8 cellular contexts compared by ENCODE assay signal in the genomic region with DNA sequence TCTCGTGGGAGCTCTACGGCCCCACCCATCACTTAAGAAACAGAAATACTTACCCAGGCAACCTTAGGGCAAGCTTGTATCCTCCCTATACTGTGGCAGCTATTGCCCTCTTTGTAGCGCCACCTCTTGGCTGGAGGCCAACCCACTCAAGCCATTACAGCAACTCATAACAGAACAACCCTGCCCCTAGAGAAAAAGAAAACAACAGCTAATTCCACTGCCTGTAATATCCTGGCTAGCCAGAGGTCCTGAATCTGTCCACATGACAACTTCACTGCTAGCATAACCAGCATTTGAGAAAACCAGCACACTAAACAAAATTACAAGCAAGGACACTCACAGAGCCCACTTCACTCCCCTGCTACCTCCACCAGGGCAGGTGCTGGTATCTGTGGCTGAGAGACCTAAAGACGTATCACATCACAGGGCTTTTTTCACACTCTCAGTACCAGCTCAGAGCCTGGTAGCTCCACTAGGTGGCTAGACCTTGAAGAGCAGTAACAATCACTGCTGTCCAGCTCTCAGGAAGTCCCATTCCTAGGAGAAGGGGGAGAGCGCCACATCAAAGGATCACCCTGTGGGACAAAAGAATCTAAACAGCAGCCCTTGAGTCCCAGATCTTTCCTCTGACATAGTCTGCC. TPM values are rescaled to one million over a fixed set of nuclear protein-coding genes. Genes with fewer than 3 reads are reported as not detected.
DNase-seq lines count a peak whose midpoint lies in the region; ATAC-seq, FAIRE-seq and TF ChIP-seq lines count a peak whose summit lies in the region.

No MANE protein-coding gene starts in this region.

- no peak overlapping the region for H3K18ac ChIP-seq in H1 (ENCODE audit: extremely low read depth, low read length)

- H3K9me3 ChIP-seq in H1 (ENCODE audit: insufficient read depth in 2 of 2, low read depth in 1 of 2, low read length in 1 of 2) = 0 out of 4 replicates have a peak, but pooled peaks cover 0 to 2% of the 10 kb centered on the region in 2 experiments
- no peaks in the 10 kb centered on the region for H3K9me3 ChIP-seq in small intestine (ENCODE audit: control insufficient read depth, low read depth)

- no peak overlapping the region for H4K5ac ChIP-seq in H1 (ENCODE audit: insufficient read length, low read depth, low read length)

- no peak overlapping the region for H3K23ac ChIP-seq in H1 (ENCODE audit: insufficient read length)

- no peak for TF ChIP-seq EP300 in H1 (IDR thresholded peaks at IDR 0.05; ENCODE audit: borderline replicate concordance in 1 of 2, low read depth in 2 of 2, low read length in 2 of 2)

- H3K23me2 ChIP-seq in H1 (ENCODE audit: low read depth, low read length) = no peaks in the 10 kb centered on the region

- H3K36me3 Mint-ChIP-seq in activated CD4-positive, alpha-beta T cell treated with anti-CD3 and anti-CD28 coated beads, Interleukin-2, amount 10 ng/mL, durations not matched to agents 7 days and 5 days (ENCODE audit: low read depth) = peaks cover 74% of the 10 kb centered on the region

- no peak overlapping the region for H3K4me2 ChIP-seq in H1 (ENCODE audit: insufficient read depth in 1 of 2, low read depth in 2 of 2, low read length in 2 of 2)

- H3K9ac ChIP-seq in H1 (replicated peaks in 1 of 4; ENCODE audit: extremely low read depth in 1 of 4, low read depth in 3 of 4, low read length in 3 of 4) = no peak overlapping the region

- no peak for TF ChIP-seq POLR2A in H1 (IDR thresholded peaks at IDR 0.05; ENCODE audit: control extremely low read depth in 1 of 2, low read depth in 2 of 2, low read length in 2 of 2)

- TF ChIP-seq CTCF in H1 (IDR thresholded peaks at IDR 0.05; ENCODE audit: control extremely low read depth in 1 of 3, insufficient read depth in 1 of 3, low read depth in 1 of 3, low read length in 3 of 3) = peak; percentile 38 to 53 (median 41)

- no peak overlapping the region for H2BK5ac ChIP-seq in H1 (ENCODE audit: low read depth, low read length)

- H3K79me1 ChIP-seq in H1 (ENCODE audit: low read depth, low read length) = no peaks in the 10 kb centered on the region

- no peak overlapping the region for H2BK12ac ChIP-seq in H1 (ENCODE audit: low read depth, low read length)

- H3K4ac ChIP-seq in H1 (replicated peaks; ENCODE audit: insufficient read length, low read depth, low read length) = no peak overlapping the region

- peak; percentile 40 for DNase-seq in activated CD4-positive, alpha-beta T cell treated with anti-CD3 and anti-CD28 coated beads for 1 hour
- DNase-seq in activated CD4-positive, alpha-beta T cell treated with anti-CD3 and anti-CD28 coated beads, Interleukin-2, amount 10 ng/mL, durations not matched to agents 7 days and 5 days = no peak
- DNase-seq in NAMALWA (ENCODE audit: low spot score) (peak; percentile 54), H1 (ENCODE audit: low read depth in 1 of 2, low spot score in 2 of 2) (peak in 1 of 2 experiments; percentile 60), small intestine (peak; percentile 58), NCI-H2081 (lab: John Stamatoyannopoulos, UW) (no peak)
- DNase-seq in effector CD4-positive, alpha-beta T cell = no peak

- peaks cover 35% of the 10 kb centered on the region for H3K27me3 Mint-ChIP-seq in activated CD4-positive, alpha-beta T cell treated with anti-CD3 and anti-CD28 coated beads, Interleukin-2, amount 10 ng/mL, durations not matched to agents 7 days and 5 days

- peaks cover 22% of the 10 kb centered on the region for H3K4me1 Mint-ChIP-seq in activated CD4-positive, alpha-beta T cell treated with anti-CD3 and anti-CD28 coated beads, Interleukin-2, amount 10 ng/mL, durations not matched to agents 7 days and 5 days

- H3K14ac ChIP-seq in H1 (ENCODE audit: insufficient read length) = no peak overlapping the region

- H3K4me3 Mint-ChIP-seq in activated CD4-positive, alpha-beta T cell treated with anti-CD3 and anti-CD28 coated beads, Interleukin-2, amount 10 ng/mL, durations not matched to agents 7 days and 5 days = no peak overlapping the region

- no peak overlapping the region for H2AK5ac ChIP-seq in H1 (ENCODE audit: low read depth, low read length)

- H3K56ac ChIP-seq in H1 (replicated peaks; ENCODE audit: insufficient read length, low read depth, low read length) = no peak overlapping the region

- no peak overlapping the region for H2AFZ ChIP-seq in H1 (ENCODE audit: low read length)

- no peak overlapping the region for H3K27ac Mint-ChIP-seq in activated CD4-positive, alpha-beta T cell treated with anti-CD3 and anti-CD28 coated beads, Interleukin-2, amount 10 ng/mL, durations not matched to agents 7 days and 5 days

- H2BK15ac ChIP-seq in H1 (ENCODE audit: low read length) = no peak overlapping the region

- H3K4me1 ChIP-seq in H1 (replicated peaks in 1 of 4; ENCODE audit: control insufficient read depth in 3 of 4, insufficient read depth in 4 of 4, low read length in 3 of 4) (no peaks in the 10 kb centered on the region), small intestine (ENCODE audit: control insufficient read depth in 2 of 2, insufficient read depth in 1 of 2, low read depth in 1 of 2, low read length in 1 of 2) (no peaks in the 10 kb centered on the region)

- FAIRE-seq in H1 (lab: Jason Lieb, UNC) (no peak), small intestine (lab: Jason Lieb, UNC) (no peak)

- H3K4me3 ChIP-seq in H1 (ENCODE audit: extremely low read depth in 1 of 4, insufficient read depth in 2 of 4, low read depth in 3 of 4, low read length in 4 of 4) = no peak overlapping the region
- H3K4me3 ChIP-seq in small intestine (ENCODE audit: low read depth in 1 of 2, low read length in 2 of 2) = no peak overlapping the region

- no peak overlapping the region for H2BK120ac ChIP-seq in H1 (replicated peaks; ENCODE audit: low read depth, low read length)

- H3K27me3 ChIP-seq in H1 (replicated peaks in 1 of 4; ENCODE audit: control insufficient read depth in 3 of 4, extremely low read depth in 1 of 4, insufficient read depth in 3 of 4, low read length in 3 of 4) (no peaks in the 10 kb centered on the region), small intestine (ENCODE audit: control insufficient read depth in 2 of 2, insufficient read depth in 2 of 2, low read length in 2 of 2) (no peaks in the 10 kb centered on the region)

- H2BK20ac ChIP-seq in H1 (ENCODE audit: low read length) = no peak overlapping the region

- H3K36me3 ChIP-seq in H1 (ENCODE audit: control insufficient read depth in 2 of 4, insufficient read depth in 4 of 4, low read length in 3 of 4) (no peaks in the 10 kb centered on the region), small intestine (ENCODE audit: control insufficient read depth in 2 of 2, insufficient read depth in 2 of 2, low read length in 2 of 2) (peaks cover 4 to 10% of the 10 kb centered on the region in 2 donors)

- no peak overlapping the region for H4K8ac ChIP-seq in H1 (ENCODE audit: extremely low read depth, insufficient read depth, low read length)

- no peaks in the 10 kb centered on the region for H3K79me2 ChIP-seq in H1 (ENCODE audit: control insufficient read depth in 1 of 2, insufficient read depth in 2 of 2, low read length in 2 of 2)

- WGBS in H1 (ENCODE audit: extremely low coverage in 1 of 2, insufficient coverage in 1 of 2, insufficient read length in 1 of 2, insufficient replicate concordance in 2 of 2, low coverage in 1 of 2, low lambda C conversion rate in 2 of 2, missing lambda C conversion rate in 1 of 2), 2 experiments = 82% methylated on average over 5 of the region's 5 CpGs; no CpG with 5 or more reads in 1 of the 2 experiments
- 48 to 67% (median 55%) methylated on average over 5 of the region's 5 CpGs for WGBS in small intestine, 3 donors

- no peak overlapping the region for H3K27ac ChIP-seq in H1 (ENCODE audit: low read depth, low read length)
- H3K27ac ChIP-seq in small intestine (ENCODE audit: low read depth in 1 of 2, low read length in 1 of 2) = peak overlapping the region in 1 of 2 donors; percentile 6

- H3K9me3 Mint-ChIP-seq in activated CD4-positive, alpha-beta T cell treated with anti-CD3 and anti-CD28 coated beads, Interleukin-2, amount 10 ng/mL, durations not matched to agents 7 days and 5 days = peaks cover 43% of the 10 kb centered on the region

- peak in 1 of 2 experiments; percentile 44; a peak in 2 of 4 replicates for TF ChIP-seq RAD21 in H1 (IDR thresholded peaks at IDR 0.05 in 1 of 2, conservative IDR thresholded peaks at IDR 0.05 in 1 of 2; ENCODE audit: low read depth in 2 of 2, low read length in 2 of 2)

- no peak for ATAC-seq in HG02623 (IDR thresholded peaks at IDR 0.05; ENCODE audit: unreplicated experiment)

- no peak overlapping the region for H4K91ac ChIP-seq in H1 (replicated peaks; ENCODE audit: insufficient read length, low read length)

- CTCF ChIA-PET in activated CD4-positive, alpha-beta T cell treated with anti-CD3 and anti-CD28 coated beads, Interleukin-2, amount 10 ng/mL, durations not matched to agents 7 days and 5 days (lab: Charles Lee) = interaction anchor here (0.6 to 2.3 kb wide), 7 partner anchors 10 to 705 kb away, joined by 3 to 9 read pairs (median 3); partner anchors contain the start of gene MX1
- CTCF ChIA-PET in H1 (lab: Charles Lee; ENCODE audit: partially characterized antibody) = interaction anchor here (0.9 to 3.5 kb wide), 16 partner anchors 8 to 241 kb away, joined by 3 to 21 read pairs (median 5); partner anchors contain the start of gene MX1

- H4K20me1 ChIP-seq in H1 (replicated peaks in 1 of 2; ENCODE audit: control insufficient read depth in 1 of 2, insufficient read depth in 2 of 2, low read length in 2 of 2) = no peaks in the 10 kb centered on the region

- POLR2A ChIA-PET in activated CD4-positive, alpha-beta T cell treated with anti-CD3 and anti-CD28 coated beads, Interleukin-2, amount 10 ng/mL, durations not matched to agents 7 days and 5 days (lab: Charles Lee) = interaction anchor here (1.1 kb wide), 1 partner anchor 19 kb away, joined by 3 read pairs; no protein-coding TSS in a partner anchor
- POLR2A ChIA-PET in H1 (lab: Charles Lee; ENCODE audit: partially characterized antibody) = no interaction called here

RNA-seq across cellular contexts. Expression of gene MX1, which starts 14.5 kb away (rescaled TPM):
- 100 to 1,000 TPM; 722 to 723 TPM for total RNA-seq in activated CD4-positive, alpha-beta T cell treated with anti-CD3 and anti-CD28 coated beads, Interleukin-2, amount 10 ng/mL, durations not matched to agents 7 days and 5 days
- total RNA-seq in H1 (2021; fragmentation: NEBNext Ultra II Directional; extraction: Animal tissue kit (Norgen Biotek cat#: 25700)) = 3.1 and 3.8 TPM in 2 replicates
- 5.1 and 5.7 TPM in 2 replicates for polyA plus RNA-seq in H1 (2011; rRNA removed)
- 4.8 TPM for polyA plus RNA-seq in H1 (2011; cell fraction: cytosol; rRNA removed)
- polyA plus RNA-seq in H1 (2011; cell fraction: nucleus; rRNA removed) = 9.7 TPM
- polyA plus RNA-seq in H1 (2012, experiment 1 of 2) = 3.9 to 7.5 TPM (median 7.1 TPM) in 4 replicates
- polyA plus RNA-seq in H1 (2012, experiment 2 of 2) = 3.5 TPM
- polyA plus RNA-seq in H1 (2013, experiment 1 of 2) = 1.6 TPM
- 1.1 TPM for polyA plus RNA-seq in H1 (2013, experiment 2 of 2)
- polyA minus RNA-seq in H1 (2011; rRNA and poly(A)+ RNA removed) = 9.2 and 13.0 TPM in 2 replicates
- polyA minus RNA-seq in H1 (2011; cell fraction: cytosol; rRNA and poly(A)+ RNA removed) = 7.9 TPM
- polyA minus RNA-seq in H1 (2011; cell fraction: nucleus; rRNA and poly(A)+ RNA removed) = 13.8 TPM
- polyA plus RNA-seq in small intestine = 10 to 100 TPM; 36.0 to 64.9 (median 37.6) TPM

RNA-seq across cellular contexts. Expression of gene MX2, which starts 49.7 kb away (rescaled TPM):
- total RNA-seq in activated CD4-positive, alpha-beta T cell treated with anti-CD3 and anti-CD28 coated beads, Interleukin-2, amount 10 ng/mL, durations not matched to agents 7 days and 5 days = 100 to 1,000 TPM; 108 to 117 TPM
- 8.9 TPM in 2 replicates for total RNA-seq in H1 (2021; fragmentation: NEBNext Ultra II Directional; extraction: Animal tissue kit (Norgen Biotek cat#: 25700))
- 2.8 and 3.1 TPM in 2 replicates for polyA plus RNA-seq in H1 (2011; rRNA removed)
- polyA plus RNA-seq in H1 (2011; cell fraction: cytosol; rRNA removed) = 3.1 TPM
- polyA plus RNA-seq in H1 (2011; cell fraction: nucleus; rRNA removed) = 4.0 TPM
- polyA plus RNA-seq in H1 (2012, experiment 1 of 2) = 3.9 to 5.5 TPM (median 4.9 TPM) in 4 replicates
- polyA plus RNA-seq in H1 (2012, experiment 2 of 2) = 0.91 TPM
- 3.6 TPM for polyA plus RNA-seq in H1 (2013, experiment 1 of 2)
- polyA plus RNA-seq in H1 (2013, experiment 2 of 2) = 4.0 TPM
- polyA minus RNA-seq in H1 (2011; rRNA and poly(A)+ RNA removed) = 4.2 and 5.6 TPM in 2 replicates
- polyA minus RNA-seq in H1 (2011; cell fraction: cytosol; rRNA and poly(A)+ RNA removed) = 1.5 TPM
- polyA minus RNA-seq in H1 (2011; cell fraction: nucleus; rRNA and poly(A)+ RNA removed) = 6.6 TPM
- 1 to 10 TPM; 4.0 to 9.1 (median 5.9) TPM for polyA plus RNA-seq in small intestine

Comparison
In these comparisons a context has a peak if more than half of its experiments do, and no peak if none do; other contexts are left out.
1. DNase-seq: peak in activated CD4-positive, alpha-beta T cell treated with anti-CD3 and anti-CD28 coated beads for 1 hour (single experiment), NAMALWA (single experiment) and small intestine (single experiment); none in activated CD4-positive, alpha-beta T cell treated with anti-CD3 and anti-CD28 coated beads, Interleukin-2, amount 10 ng/mL, durations not matched to agents 7 days and 5 days (single experiment), effector CD4-positive, alpha-beta T cell (single experiment) and NCI-H2081 (0 of 2).
2. RNA of gene MX1, which starts 14.5 kb away (total RNA-seq): 722 to 723 TPM in activated CD4-positive, alpha-beta T cell treated with anti-CD3 and anti-CD28 coated beads, Interleukin-2, amount 10 ng/mL, durations not matched to agents 7 days and 5 days; 3.1 to 3.8 TPM in H1; every median in the first group is over 100 times any median in the second.
3. RNA of gene MX2, which starts 49.7 kb away (total RNA-seq): 108 to 117 TPM in activated CD4-positive, alpha-beta T cell treated with anti-CD3 and anti-CD28 coated beads, Interleukin-2, amount 10 ng/mL, durations not matched to agents 7 days and 5 days; 8.9 TPM in H1; every median in the first group is over 10 times any median in the second.